In the genomic region with DNA sequence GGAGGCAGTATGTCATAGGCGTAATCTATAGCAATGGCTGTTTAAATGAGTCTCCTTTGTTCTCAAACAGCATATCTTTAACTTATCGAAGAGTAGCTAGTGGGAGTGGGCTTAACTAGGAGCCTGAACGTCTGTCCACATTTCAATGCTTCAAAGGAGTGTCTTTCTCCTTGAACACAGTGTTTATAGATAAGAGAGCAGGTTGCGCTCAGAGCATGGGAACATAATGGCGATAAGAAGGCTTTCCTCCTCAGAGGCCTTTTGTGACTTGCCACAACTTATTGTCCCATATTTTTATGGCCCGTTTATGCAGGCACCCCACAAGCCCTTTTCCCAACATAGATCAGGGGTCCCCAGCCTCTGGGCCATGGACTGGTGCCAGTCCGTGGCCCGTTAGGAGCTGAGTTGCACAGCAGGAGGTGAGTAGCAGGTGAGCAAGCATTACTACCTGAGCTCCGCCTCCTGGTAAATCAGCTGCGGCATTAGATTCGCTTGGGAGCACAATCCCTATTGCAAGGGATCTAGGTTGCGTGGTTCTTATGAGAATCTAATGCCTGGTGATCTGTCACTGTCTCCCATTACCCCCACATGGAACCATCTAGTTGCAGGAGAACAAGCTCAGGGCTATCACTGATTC, we compare ENCODE assay signal across 1 cellular context.
A peak's percentile ranks its signal among the peaks of the same experiment; 100 is the strongest.
TF ChIP-seq lines count a peak whose summit lies in the region.

No MANE protein-coding gene starts in this region.

TF ChIP-seq in K562, 482 proteins besides CTCF, POLR2A, EP300 and RAD21 (continued from another document):
- TF ChIP-seq, protein P1, sequence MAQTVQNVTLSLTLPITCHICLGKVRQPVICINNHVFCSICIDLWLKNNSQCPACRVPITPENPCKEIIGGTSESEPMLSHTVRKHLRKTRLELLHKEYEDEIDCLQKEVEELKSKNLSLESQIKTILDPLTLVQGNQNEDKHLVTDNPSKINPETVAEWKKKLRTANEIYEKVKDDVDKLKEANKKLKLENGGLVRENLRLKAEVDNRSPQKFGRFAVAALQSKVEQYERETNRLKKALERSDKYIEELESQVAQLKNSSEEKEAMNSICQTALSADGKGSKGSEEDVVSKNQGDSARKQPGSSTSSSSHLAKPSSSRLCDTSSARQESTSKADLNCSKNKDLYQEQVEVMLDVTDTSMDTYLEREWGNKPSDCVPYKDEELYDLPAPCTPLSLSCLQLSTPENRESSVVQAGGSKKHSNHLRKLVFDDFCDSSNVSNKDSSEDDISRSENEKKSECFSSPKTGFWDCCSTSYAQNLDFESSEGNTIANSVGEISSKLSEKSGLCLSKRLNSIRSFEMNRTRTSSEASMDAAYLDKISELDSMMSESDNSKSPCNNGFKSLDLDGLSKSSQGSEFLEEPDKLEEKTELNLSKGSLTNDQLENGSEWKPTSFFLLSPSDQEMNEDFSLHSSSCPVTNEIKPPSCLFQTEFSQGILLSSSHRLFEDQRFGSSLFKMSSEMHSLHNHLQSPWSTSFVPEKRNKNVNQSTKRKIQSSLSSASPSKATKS (CRISPR knock-in tag; IDR thresholded peaks at IDR 0.05), result no peak
- TF ChIP-seq KLF13 (tag; IDR thresholded peaks at IDR 0.05; ENCODE audit: borderline replicate concordance, low read depth) (no peak), KDM2B (CRISPR knock-in tag; IDR thresholded peaks at IDR 0.05) (no peak), TAL1 (IDR thresholded peaks at IDR 0.05) (peak; percentile 18; the same call in 1 of the 2 replicates), KLF16 (IDR thresholded peaks at IDR 0.05) (no peak), SRSF7 (optimal IDR thresholded peaks at IDR 0.05; ENCODE audit: low read depth, low read length) (no peak), CHCHD3 (CRISPR knock-in tag; IDR thresholded peaks at IDR 0.05) (no peak), ZNF589 (CRISPR knock-in tag; IDR thresholded peaks at IDR 0.05; ENCODE audit: low read depth) (no peak), HOXB6 (CRISPR knock-in tag; IDR thresholded peaks at IDR 0.05; ENCODE audit: borderline replicate concordance) (no peak), CBFA2T2 (conservative IDR thresholded peaks at IDR 0.05) (peak; percentile 28), SMARCA4 (IDR thresholded peaks at IDR 0.05) (0 out of 2 replicates have a peak, but pooled peaks have one; percentile 11), KLF6 (CRISPR knock-in tag; IDR thresholded peaks at IDR 0.05; ENCODE audit: borderline replicate concordance) (no peak), ZNF766 (CRISPR knock-in tag; conservative IDR thresholded peaks at IDR 0.05) (no peak), PHF8 (IDR thresholded peaks at IDR 0.05; ENCODE audit: borderline replicate concordance, low read length) (no peak), ZNF282 (CRISPR knock-in tag; IDR thresholded peaks at IDR 0.05) (no peak), ETV1 (tag; conservative IDR thresholded peaks at IDR 0.05; ENCODE audit: low read depth) (no peak), CREM (IDR thresholded peaks at IDR 0.05; ENCODE audit: low read depth) (no peak), TCF3 (CRISPR knock-in tag; IDR thresholded peaks at IDR 0.05) (peak; percentile 27), SOX6 (IDR thresholded peaks at IDR 0.05) (peak; percentile 57), CBFA2T3 (IDR thresholded peaks at IDR 0.05) (peak; percentile 57), ZNF217 (CRISPR knock-in tag; IDR thresholded peaks at IDR 0.05) (no peak), CBX2 (IDR thresholded peaks at IDR 0.05; ENCODE audit: insufficient read depth, low read length, poor library complexity, severe bottlenecking) (no peak), ILF3 (IDR thresholded peaks at IDR 0.05; ENCODE audit: borderline replicate concordance) (no peak), ZEB2 (IDR thresholded peaks at IDR 0.05) (no peak), MYNN (IDR thresholded peaks at IDR 0.05) (no peak), MYNN (CRISPR knock-in tag; IDR thresholded peaks at IDR 0.05) (no peak), MCM7 (IDR thresholded peaks at IDR 0.05) (no peak), HNRNPLL (IDR thresholded peaks at IDR 0.05; ENCODE audit: low read depth, low read length, poor library complexity, severe bottlenecking) (no peak), BDP1 (IDR thresholded peaks at IDR 0.05; ENCODE audit: insufficient read depth, insufficient read length) (no peak), SETDB1 (IDR thresholded peaks at IDR 0.05; ENCODE audit: low read length) (no peak), POU5F1 (IDR thresholded peaks at IDR 0.05; ENCODE audit: borderline replicate concordance, low read depth, low read length, partially characterized antibody) (no peak), PPARD (CRISPR knock-in tag; IDR thresholded peaks at IDR 0.05) (no peak)
- TF ChIP-seq, protein P2, sequence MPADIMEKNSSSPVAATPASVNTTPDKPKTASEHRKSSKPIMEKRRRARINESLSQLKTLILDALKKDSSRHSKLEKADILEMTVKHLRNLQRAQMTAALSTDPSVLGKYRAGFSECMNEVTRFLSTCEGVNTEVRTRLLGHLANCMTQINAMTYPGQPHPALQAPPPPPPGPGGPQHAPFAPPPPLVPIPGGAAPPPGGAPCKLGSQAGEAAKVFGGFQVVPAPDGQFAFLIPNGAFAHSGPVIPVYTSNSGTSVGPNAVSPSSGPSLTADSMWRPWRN (IDR thresholded peaks at IDR 0.05; ENCODE audit: low read depth), result no peak
- TF ChIP-seq, protein P3, sequence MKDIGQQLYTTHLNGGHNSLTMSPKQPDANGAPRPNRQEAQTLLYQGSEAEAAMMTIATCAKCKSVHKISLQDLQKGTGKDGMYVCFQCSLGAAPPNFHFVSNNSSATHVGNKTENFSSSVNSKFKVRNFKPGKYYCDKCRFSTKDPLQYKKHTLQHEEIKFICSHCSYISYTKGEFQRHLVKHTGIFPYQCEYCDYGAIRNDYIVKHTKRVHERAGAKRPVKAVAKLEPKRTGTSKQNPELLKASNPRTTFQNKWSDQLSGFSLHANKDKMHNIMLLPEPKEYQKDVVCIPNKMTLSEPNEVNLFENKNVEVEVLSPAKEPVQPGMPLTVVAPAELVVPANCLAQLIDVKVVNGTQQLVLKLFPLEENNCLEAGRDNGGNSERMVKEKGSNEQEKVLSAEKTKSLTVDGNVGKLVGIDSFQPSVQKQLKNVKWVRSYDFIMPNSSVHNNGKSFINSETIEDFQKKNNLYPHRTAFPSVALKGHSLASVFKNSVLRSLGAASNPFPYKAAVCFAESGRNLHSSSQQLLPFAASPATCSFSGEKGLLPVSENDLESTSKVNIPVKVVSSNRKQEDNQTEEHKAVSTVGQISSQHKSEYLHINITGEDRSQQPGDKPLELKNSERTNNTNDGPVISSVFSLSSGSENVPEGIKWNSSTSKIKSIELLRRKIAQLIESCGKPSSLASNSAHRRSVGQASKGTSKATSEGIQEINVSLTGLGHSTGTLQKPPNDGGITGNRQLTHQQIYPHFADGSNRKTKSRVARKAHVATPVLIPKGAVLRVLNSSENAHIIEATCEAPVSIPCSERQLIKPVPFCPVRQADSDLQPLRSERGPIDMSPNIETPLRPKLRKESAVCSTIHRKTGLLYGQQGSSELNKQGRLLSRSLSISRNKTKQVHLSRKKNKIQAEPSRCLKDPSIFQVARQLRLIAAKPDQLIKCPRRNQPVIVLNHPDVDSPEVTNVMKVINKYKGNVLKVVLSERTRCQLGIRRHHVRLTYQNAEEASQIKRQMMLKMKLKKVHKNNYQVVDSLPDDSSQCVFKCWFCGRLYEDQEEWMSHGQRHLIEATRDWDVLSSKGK (CRISPR knock-in tag; IDR thresholded peaks at IDR 0.05), result no peak
- TF ChIP-seq, protein P4, sequence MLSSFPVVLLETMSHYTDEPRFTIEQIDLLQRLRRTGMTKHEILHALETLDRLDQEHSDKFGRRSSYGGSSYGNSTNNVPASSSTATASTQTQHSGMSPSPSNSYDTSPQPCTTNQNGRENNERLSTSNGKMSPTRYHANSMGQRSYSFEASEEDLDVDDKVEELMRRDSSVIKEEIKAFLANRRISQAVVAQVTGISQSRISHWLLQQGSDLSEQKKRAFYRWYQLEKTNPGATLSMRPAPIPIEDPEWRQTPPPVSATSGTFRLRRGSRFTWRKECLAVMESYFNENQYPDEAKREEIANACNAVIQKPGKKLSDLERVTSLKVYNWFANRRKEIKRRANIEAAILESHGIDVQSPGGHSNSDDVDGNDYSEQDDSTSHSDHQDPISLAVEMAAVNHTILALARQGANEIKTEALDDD (IDR thresholded peaks at IDR 0.05), result peak; percentile 50; the same call in 1 of the 2 replicates
- TF ChIP-seq, protein P5, sequence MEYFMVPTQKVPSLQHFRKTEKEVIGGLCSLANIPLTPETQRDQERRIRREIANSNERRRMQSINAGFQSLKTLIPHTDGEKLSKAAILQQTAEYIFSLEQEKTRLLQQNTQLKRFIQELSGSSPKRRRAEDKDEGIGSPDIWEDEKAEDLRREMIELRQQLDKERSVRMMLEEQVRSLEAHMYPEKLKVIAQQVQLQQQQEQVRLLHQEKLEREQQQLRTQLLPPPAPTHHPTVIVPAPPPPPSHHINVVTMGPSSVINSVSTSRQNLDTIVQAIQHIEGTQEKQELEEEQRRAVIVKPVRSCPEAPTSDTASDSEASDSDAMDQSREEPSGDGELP (CRISPR knock-in tag; IDR thresholded peaks at IDR 0.05; ENCODE audit: borderline replicate concordance), result peak; percentile 17; the same call in 1 of the 2 replicates
- TF ChIP-seq, protein P6, sequence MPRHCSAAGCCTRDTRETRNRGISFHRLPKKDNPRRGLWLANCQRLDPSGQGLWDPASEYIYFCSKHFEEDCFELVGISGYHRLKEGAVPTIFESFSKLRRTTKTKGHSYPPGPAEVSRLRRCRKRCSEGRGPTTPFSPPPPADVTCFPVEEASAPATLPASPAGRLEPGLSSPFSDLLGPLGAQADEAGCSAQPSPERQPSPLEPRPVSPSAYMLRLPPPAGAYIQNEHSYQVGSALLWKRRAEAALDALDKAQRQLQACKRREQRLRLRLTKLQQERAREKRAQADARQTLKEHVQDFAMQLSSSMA (CRISPR knock-in tag; IDR thresholded peaks at IDR 0.05), result no peak
- TF ChIP-seq, protein P7, sequence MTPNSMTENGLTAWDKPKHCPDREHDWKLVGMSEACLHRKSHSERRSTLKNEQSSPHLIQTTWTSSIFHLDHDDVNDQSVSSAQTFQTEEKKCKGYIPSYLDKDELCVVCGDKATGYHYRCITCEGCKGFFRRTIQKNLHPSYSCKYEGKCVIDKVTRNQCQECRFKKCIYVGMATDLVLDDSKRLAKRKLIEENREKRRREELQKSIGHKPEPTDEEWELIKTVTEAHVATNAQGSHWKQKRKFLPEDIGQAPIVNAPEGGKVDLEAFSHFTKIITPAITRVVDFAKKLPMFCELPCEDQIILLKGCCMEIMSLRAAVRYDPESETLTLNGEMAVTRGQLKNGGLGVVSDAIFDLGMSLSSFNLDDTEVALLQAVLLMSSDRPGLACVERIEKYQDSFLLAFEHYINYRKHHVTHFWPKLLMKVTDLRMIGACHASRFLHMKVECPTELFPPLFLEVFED (CRISPR knock-in tag; conservative IDR thresholded peaks at IDR 0.05), result no peak
- TF ChIP-seq, protein P8, sequence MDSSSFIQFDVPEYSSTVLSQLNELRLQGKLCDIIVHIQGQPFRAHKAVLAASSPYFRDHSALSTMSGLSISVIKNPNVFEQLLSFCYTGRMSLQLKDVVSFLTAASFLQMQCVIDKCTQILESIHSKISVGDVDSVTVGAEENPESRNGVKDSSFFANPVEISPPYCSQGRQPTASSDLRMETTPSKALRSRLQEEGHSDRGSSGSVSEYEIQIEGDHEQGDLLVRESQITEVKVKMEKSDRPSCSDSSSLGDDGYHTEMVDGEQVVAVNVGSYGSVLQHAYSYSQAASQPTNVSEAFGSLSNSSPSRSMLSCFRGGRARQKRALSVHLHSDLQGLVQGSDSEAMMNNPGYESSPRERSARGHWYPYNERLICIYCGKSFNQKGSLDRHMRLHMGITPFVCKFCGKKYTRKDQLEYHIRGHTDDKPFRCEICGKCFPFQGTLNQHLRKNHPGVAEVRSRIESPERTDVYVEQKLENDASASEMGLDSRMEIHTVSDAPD (CRISPR knock-in tag; IDR thresholded peaks at IDR 0.05), result no peak
- TF ChIP-seq, protein P9, sequence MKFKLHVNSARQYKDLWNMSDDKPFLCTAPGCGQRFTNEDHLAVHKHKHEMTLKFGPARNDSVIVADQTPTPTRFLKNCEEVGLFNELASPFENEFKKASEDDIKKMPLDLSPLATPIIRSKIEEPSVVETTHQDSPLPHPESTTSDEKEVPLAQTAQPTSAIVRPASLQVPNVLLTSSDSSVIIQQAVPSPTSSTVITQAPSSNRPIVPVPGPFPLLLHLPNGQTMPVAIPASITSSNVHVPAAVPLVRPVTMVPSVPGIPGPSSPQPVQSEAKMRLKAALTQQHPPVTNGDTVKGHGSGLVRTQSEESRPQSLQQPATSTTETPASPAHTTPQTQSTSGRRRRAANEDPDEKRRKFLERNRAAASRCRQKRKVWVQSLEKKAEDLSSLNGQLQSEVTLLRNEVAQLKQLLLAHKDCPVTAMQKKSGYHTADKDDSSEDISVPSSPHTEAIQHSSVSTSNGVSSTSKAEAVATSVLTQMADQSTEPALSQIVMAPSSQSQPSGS (CRISPR knock-in tag; IDR thresholded peaks at IDR 0.05), result no peak
- TF ChIP-seq, protein P10, sequence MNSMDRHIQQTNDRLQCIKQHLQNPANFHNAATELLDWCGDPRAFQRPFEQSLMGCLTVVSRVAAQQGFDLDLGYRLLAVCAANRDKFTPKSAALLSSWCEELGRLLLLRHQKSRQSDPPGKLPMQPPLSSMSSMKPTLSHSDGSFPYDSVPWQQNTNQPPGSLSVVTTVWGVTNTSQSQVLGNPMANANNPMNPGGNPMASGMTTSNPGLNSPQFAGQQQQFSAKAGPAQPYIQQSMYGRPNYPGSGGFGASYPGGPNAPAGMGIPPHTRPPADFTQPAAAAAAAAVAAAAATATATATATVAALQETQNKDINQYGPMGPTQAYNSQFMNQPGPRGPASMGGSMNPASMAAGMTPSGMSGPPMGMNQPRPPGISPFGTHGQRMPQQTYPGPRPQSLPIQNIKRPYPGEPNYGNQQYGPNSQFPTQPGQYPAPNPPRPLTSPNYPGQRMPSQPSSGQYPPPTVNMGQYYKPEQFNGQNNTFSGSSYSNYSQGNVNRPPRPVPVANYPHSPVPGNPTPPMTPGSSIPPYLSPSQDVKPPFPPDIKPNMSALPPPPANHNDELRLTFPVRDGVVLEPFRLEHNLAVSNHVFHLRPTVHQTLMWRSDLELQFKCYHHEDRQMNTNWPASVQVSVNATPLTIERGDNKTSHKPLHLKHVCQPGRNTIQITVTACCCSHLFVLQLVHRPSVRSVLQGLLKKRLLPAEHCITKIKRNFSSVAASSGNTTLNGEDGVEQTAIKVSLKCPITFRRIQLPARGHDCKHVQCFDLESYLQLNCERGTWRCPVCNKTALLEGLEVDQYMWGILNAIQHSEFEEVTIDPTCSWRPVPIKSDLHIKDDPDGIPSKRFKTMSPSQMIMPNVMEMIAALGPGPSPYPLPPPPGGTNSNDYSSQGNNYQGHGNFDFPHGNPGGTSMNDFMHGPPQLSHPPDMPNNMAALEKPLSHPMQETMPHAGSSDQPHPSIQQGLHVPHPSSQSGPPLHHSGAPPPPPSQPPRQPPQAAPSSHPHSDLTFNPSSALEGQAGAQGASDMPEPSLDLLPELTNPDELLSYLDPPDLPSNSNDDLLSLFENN (IDR thresholded peaks at IDR 0.05; ENCODE audit: low read depth in 2 of 2, low read length in 2 of 2), result no peak
